14 cellular contexts compared by ENCODE assay signal in the genomic region with DNA sequence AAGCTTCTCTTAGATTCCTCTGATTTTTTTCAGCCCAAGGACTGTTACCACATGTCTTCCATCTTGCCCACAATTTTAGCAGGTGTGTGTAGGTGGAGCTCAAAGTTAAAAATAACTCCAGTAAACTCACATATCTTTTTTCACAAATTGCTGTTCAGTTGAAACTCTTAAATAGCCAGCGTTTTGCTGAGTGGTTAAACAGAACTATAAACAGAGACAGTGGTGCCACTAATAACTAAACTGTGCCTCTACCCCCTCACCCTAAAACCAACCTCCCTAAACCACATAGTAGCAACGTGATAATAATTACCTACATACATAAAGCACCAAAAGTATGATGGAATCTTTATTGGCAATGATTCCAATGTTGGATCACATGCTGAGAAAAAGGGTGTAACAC.
DNase-seq lines count a peak whose midpoint lies in the region; ATAC-seq and TF ChIP-seq lines count a peak whose summit lies in the region.
"Had no signal": no experiment of that assay in that cellular context is flagged by ENCODE, and none has a peak within 500 bp of the region (broad histone marks: within the 10 kb centered on the region; RNA-seq: fewer than 3 reads in every experiment).

No MANE protein-coding gene starts in this region.

- H3K4me1 Mint-ChIP-seq in activated naive CD4-positive, alpha-beta T cell treated with anti-CD3 and anti-CD28 coated beads for 36 hours (ENCODE audit: low read depth): no peaks in the 10 kb centered on the region
- H3K4me1 Mint-ChIP-seq: activated naive CD8-positive, alpha-beta T cell treated with anti-CD3 and anti-CD28 coated beads, Interleukin-2, amount 10 ng/mL, durations not matched to agents 7 days and 5 days had no signal

- no peak for TF ChIP-seq CTCF in GM12864 (IDR thresholded peaks at IDR 0.05; ENCODE audit: low read depth, low read length, missing control alignments)

- intact Hi-C loops in posterior cingulate gyrus (cut with DNase I): no loop called here
- intact Hi-C loops in activated naive CD4-positive, alpha-beta T cell treated with anti-CD3 and anti-CD28 coated beads for 36 hours (cut with micrococcal nuclease): no loop called here

- H3K36me3 Mint-ChIP-seq in activated naive CD4-positive, alpha-beta T cell treated with anti-CD3 and anti-CD28 coated beads for 36 hours (ENCODE audit: low read depth): no peaks in the 10 kb centered on the region
- H3K36me3 Mint-ChIP-seq: activated naive CD8-positive, alpha-beta T cell treated with anti-CD3 and anti-CD28 coated beads, Interleukin-2, amount 10 ng/mL, durations not matched to agents 7 days and 5 days had no signal

- H3K4me3 ChIP-seq in GM12864 (ENCODE audit: low read depth, low read length): no peak overlapping the region
- H3K4me3 ChIP-seq: A549, lower lobe of right lung, Peyer's patch, upper lobe of right lung had no signal

- DNase-seq in GM12864 (ENCODE audit: low read depth): peak; percentile 5
- no peak for DNase-seq in EL
- no peak for DNase-seq in posterior cingulate gyrus
- DNase-seq in activated T-cell treated with anti-CD3 and anti-CD28 coated beads for 4 hours: no peak
- no peak for DNase-seq in activated naive CD4-positive, alpha-beta T cell treated with anti-CD3 and anti-CD28 coated beads for 36 hours
- DNase-seq: activated naive CD8-positive, alpha-beta T cell treated with anti-CD3 and anti-CD28 coated beads, Interleukin-2, amount 10 ng/mL, durations not matched to agents 7 days and 5 days; lower lobe of right lung; NCI-H2171; Peyer's patch; upper lobe of right lung had no signal

- H3K9me3 Mint-ChIP-seq in activated naive CD4-positive, alpha-beta T cell treated with anti-CD3 and anti-CD28 coated beads for 36 hours: no peaks in the 10 kb centered on the region
- H3K9me3 Mint-ChIP-seq: activated naive CD8-positive, alpha-beta T cell treated with anti-CD3 and anti-CD28 coated beads, Interleukin-2, amount 10 ng/mL, durations not matched to agents 7 days and 5 days had no signal

- ATAC-seq in GM19328 (IDR thresholded peaks at IDR 0.05; ENCODE audit: unreplicated experiment): peak; percentile 72
- ATAC-seq in HG02588 (IDR thresholded peaks at IDR 0.05; ENCODE audit: unreplicated experiment): peak; percentile 89
- peak; percentile 62 for ATAC-seq in HG03280 (IDR thresholded peaks at IDR 0.05; ENCODE audit: unreplicated experiment)
- ATAC-seq: A549, lower lobe of right lung, upper lobe of right lung had no signal

- no peak overlapping the region for H3K4me3 Mint-ChIP-seq in activated naive CD4-positive, alpha-beta T cell treated with anti-CD3 and anti-CD28 coated beads for 36 hours
- H3K4me3 Mint-ChIP-seq: activated naive CD8-positive, alpha-beta T cell treated with anti-CD3 and anti-CD28 coated beads, Interleukin-2, amount 10 ng/mL, durations not matched to agents 7 days and 5 days had no signal

- peaks cover 8% of the 10 kb centered on the region for H3K27me3 Mint-ChIP-seq in activated naive CD4-positive, alpha-beta T cell treated with anti-CD3 and anti-CD28 coated beads for 36 hours (ENCODE audit: low read depth)

- CTCF ChIA-PET in activated naive CD4-positive, alpha-beta T cell treated with anti-CD3 and anti-CD28 coated beads for 36 hours (lab: Charles Lee): interaction anchor here (0.7 kb wide), 1 partner anchor 438 kb away, joined by 4 read pairs; no protein-coding TSS in a partner anchor

- no peak overlapping the region for H3K27ac Mint-ChIP-seq in activated naive CD4-positive, alpha-beta T cell treated with anti-CD3 and anti-CD28 coated beads for 36 hours
- H3K27ac Mint-ChIP-seq: activated naive CD8-positive, alpha-beta T cell treated with anti-CD3 and anti-CD28 coated beads, Interleukin-2, amount 10 ng/mL, durations not matched to agents 7 days and 5 days had no signal
